1 cellular context compared by ENCODE assay signal in the genomic region with DNA sequence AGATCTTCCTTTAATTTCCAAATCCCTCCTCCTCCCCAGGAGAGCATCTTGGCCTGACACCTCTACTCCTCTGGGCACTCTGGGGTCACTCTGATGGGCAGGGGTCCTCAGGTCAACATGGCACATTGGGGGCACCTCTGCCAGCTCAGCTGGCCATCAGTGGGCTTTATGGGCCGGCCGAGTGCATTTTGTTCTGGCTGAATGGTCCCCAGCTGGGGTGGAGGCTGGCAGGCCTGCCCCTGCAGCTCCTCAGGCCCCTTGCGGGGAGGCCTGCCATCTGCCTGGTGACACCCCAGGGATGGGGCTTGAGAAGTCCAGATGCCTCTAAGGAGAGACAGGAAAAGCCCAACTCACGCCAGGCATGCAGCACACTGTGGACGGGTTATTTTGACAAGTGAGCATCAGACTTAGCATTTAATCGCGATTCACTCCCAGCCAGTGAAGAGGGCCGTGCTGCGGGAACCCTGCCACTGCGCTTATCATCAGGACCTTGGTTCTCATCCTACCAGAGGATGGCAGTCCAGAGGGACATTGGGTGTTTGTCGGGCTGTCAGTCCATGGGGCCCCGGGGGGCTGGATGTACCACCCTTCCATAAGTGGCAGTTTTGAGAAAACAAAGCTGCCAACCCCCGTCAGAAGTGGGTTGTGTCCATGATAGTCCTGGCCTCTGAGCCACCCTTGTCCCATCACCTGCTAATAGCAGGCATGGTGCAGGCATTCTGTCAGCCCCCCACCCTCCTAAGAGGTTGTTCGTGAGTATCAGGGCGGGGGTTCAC.
TF ChIP-seq lines count a peak whose summit lies in the region.

No MANE protein-coding gene starts in this region.

TF ChIP-seq in WTC11, 78 proteins besides CTCF, POLR2A, EP300 and RAD21 (continued from another document):
- TF ChIP-seq, protein P1, sequence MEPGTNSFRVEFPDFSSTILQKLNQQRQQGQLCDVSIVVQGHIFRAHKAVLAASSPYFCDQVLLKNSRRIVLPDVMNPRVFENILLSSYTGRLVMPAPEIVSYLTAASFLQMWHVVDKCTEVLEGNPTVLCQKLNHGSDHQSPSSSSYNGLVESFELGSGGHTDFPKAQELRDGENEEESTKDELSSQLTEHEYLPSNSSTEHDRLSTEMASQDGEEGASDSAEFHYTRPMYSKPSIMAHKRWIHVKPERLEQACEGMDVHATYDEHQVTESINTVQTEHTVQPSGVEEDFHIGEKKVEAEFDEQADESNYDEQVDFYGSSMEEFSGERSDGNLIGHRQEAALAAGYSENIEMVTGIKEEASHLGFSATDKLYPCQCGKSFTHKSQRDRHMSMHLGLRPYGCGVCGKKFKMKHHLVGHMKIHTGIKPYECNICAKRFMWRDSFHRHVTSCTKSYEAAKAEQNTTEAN (CRISPR knock-in tag; IDR thresholded peaks at IDR 0.05): no peak
- TF ChIP-seq MYBL2 (CRISPR knock-in tag; IDR thresholded peaks at IDR 0.05): no peak
- no peak for TF ChIP-seq ZNF396 (CRISPR knock-in tag; IDR thresholded peaks at IDR 0.05; ENCODE audit: borderline replicate concordance)
TF ChIP-seq in WTC11: peak in this region for 0.
